ENCODE assay signal across 33 cellular contexts in genomic region chr7:38685851-38686250, GRCh38. TPM values are rescaled to one million over a fixed set of nuclear protein-coding genes. Genes with fewer than 3 reads are reported as not detected.
"Had no signal": no experiment of that assay in that cellular context is flagged by ENCODE, and none has a peak within 500 bp of the region (broad histone marks: within the 10 kb centered on the region; RNA-seq: fewer than 3 reads in every experiment).

No MANE protein-coding gene starts in this region.

- ATAC-seq: activated CD4-positive, alpha-beta T cell treated with anti-CD3 and anti-CD28 coated beads for 36 hours; activated CD8-positive, alpha-beta memory T cell treated with anti-CD3 and anti-CD28 coated beads, Interleukin-2, amount 10 ng/mL, durations not matched to agents 7 days and 5 days; activated CD8-positive, alpha-beta T cell treated with anti-CD3 and anti-CD28 coated beads, Interleukin-2, amount 10 ng/mL, durations not matched to agents 7 days and 5 days; activated naive CD8-positive, alpha-beta T cell treated with anti-CD3 and anti-CD28 coated beads, Interleukin-2, amount 50 U/mL, for 24 hours; gastroesophageal sphincter; heart right ventricle; T-cell; WTC11 had no signal

- H3K27me3 ChIP-seq: adrenal gland, ascending aorta, breast epithelium, cardiac muscle cell, colonic mucosa, esophagus squamous epithelium, gastroesophageal sphincter, heart right ventricle had no signal

- H3K9me3 ChIP-seq: adrenal gland, ascending aorta, colonic mucosa, esophagus squamous epithelium, gastroesophageal sphincter, heart right ventricle had no signal

- H3K27ac ChIP-seq: adrenal gland, ascending aorta, breast epithelium, cardiac muscle cell, colonic mucosa, epithelial cell of prostate, esophagus squamous epithelium, gastroesophageal sphincter, heart right ventricle, VCaP had no signal

- H3K4me1 ChIP-seq: adrenal gland, ascending aorta, breast epithelium, colonic mucosa, esophagus squamous epithelium had no signal

- H3K36me3 ChIP-seq: adrenal gland, ascending aorta, breast epithelium, cardiac muscle cell, colonic mucosa, esophagus squamous epithelium, gastroesophageal sphincter, heart right ventricle had no signal

- DNase-seq: activated CD4-positive, alpha-beta memory T cell treated with anti-CD3 and anti-CD28 coated beads for 36 hours; activated CD4-positive, alpha-beta T cell treated with anti-CD3 and anti-CD28 coated beads for 36 hours; activated CD4-positive, alpha-beta T cell treated with anti-CD3 and anti-CD28 coated beads, Interleukin-2, amount 10 ng/mL, durations not matched to agents 24 days and 14 days; activated CD4-positive, CD25-positive, alpha-beta regulatory T cell treated with anti-CD3 and anti-CD28 coated beads, Interleukin-2, amount 50 U/mL, for 72 hours; activated CD8-positive, alpha-beta memory T cell treated with anti-CD3 and anti-CD28 coated beads, Interleukin-2, amount 10 ng/mL, durations not matched to agents 7 days and 5 days; activated CD8-positive, alpha-beta memory T cell treated with anti-CD3 and anti-CD28 coated beads, Interleukin-2, amount 50 U/mL, for 4 hours; activated CD8-positive, alpha-beta T cell treated with anti-CD3 and anti-CD28 coated beads, Interleukin-2, amount 10 ng/mL, durations not matched to agents 7 days and 5 days; activated effector memory CD4-positive, alpha-beta T cell treated with anti-CD3 and anti-CD28 coated beads, Interleukin-2, amount 50 U/mL, for 16 hours; activated naive CD4-positive, alpha-beta T cell treated with anti-CD3 and anti-CD28 coated beads for 36 hours; activated naive CD8-positive, alpha-beta T cell treated with anti-CD3 and anti-CD28 coated beads for 36 hours; activated naive CD8-positive, alpha-beta T cell treated with anti-CD3 and anti-CD28 coated beads, Interleukin-2, amount 50 U/mL, for 24 hours; activated T-cell treated with anti-CD3 and anti-CD28 coated beads, Interleukin-2, amount 50 U/mL, for 1 hour; activated T-cell treated with anti-CD3 and anti-CD28 coated beads, Interleukin-2, amount 50 U/mL, for 48 hours; adrenal gland; amygdala; central memory CD4-positive, alpha-beta T cell; cerebellar nuclear complex; colonic mucosa; effector CD8-positive, alpha-beta T cell; esophagus squamous epithelium; foreskin melanocyte; heart right ventricle; T-cell; T-helper 9 cell had no signal

- H3K4me3 ChIP-seq: adrenal gland, ascending aorta, breast epithelium, cardiac muscle cell, colonic mucosa, esophagus squamous epithelium, gastroesophageal sphincter, heart right ventricle had no signal

RNA-seq across cellular contexts. Expression of gene AMPH, which starts 54.7 kb away (rescaled TPM):
- total RNA-seq: activated CD4-positive, alpha-beta memory T cell treated with anti-CD3 and anti-CD28 coated beads for 36 hours; activated CD4-positive, alpha-beta T cell treated with anti-CD3 and anti-CD28 coated beads, Interleukin-2, amount 10 ng/mL, durations not matched to agents 24 days and 14 days; activated CD8-positive, alpha-beta memory T cell treated with anti-CD3 and anti-CD28 coated beads for 36 hours; activated CD8-positive, alpha-beta memory T cell treated with anti-CD3 and anti-CD28 coated beads, Interleukin-2, amount 10 ng/mL, durations not matched to agents 7 days and 5 days; activated CD8-positive, alpha-beta T cell treated with anti-CD3 and anti-CD28 coated beads, Interleukin-2, amount 10 ng/mL, durations not matched to agents 7 days and 5 days; activated naive CD8-positive, alpha-beta T cell treated with anti-CD3 and anti-CD28 coated beads for 36 hours; activated T-helper 1 cell treated with anti-CD3 and anti-CD28 coated beads, Interleukin-12 subunit alpha, Interleukin-12 subunit beta, Interleukin-2, Interleukin-4 antibody, amounts not matched to agents 30 ng/mL and 10 ng/mL and 1 ng/mL, durations not matched to agents 14 hours and 24 hours and 36 hours; T-cell had no signal
